ENCODE assay signal across 1 cellular context in genomic region chr3:180036678-180037455, GRCh38.
TF ChIP-seq lines count a peak whose summit lies in the region.

Gene PEX5L, minus strand, starts transcription at chr3:180036937. Its CDS starts 338 bp downstream, at chr3:180036599.

TF ChIP-seq in WTC11, 78 proteins besides CTCF, POLR2A, EP300 and RAD21 (continued from another document and continues in another):
- TF ChIP-seq ARID4B (CRISPR knock-in tag; IDR thresholded peaks at IDR 0.05; ENCODE audit: borderline replicate concordance) (peak; percentile 95), ESRRA (CRISPR knock-in tag; IDR thresholded peaks at IDR 0.05; ENCODE audit: borderline replicate concordance) (peak; percentile 43; the same call in 1 of the 2 replicates), FOXK1 (CRISPR knock-in tag; IDR thresholded peaks at IDR 0.05) (peak; percentile 68; the same call in 1 of the 2 replicates), HMGXB4 (CRISPR knock-in tag; IDR thresholded peaks at IDR 0.05) (peak; percentile 69; the same call in 1 of the 2 replicates), ZSCAN18 (CRISPR knock-in tag; IDR thresholded peaks at IDR 0.05) (peak; percentile 52; the same call in 1 of the 2 replicates), ZNF138 (CRISPR knock-in tag; conservative IDR thresholded peaks at IDR 0.05) (no peak), ZNF671 (CRISPR knock-in tag; IDR thresholded peaks at IDR 0.05) (no peak), MLX (CRISPR knock-in tag; IDR thresholded peaks at IDR 0.05) (no peak), SMAD4 (CRISPR knock-in tag; IDR thresholded peaks at IDR 0.05) (no peak), JUN (CRISPR knock-in tag; IDR thresholded peaks at IDR 0.05) (peak; percentile 65; the same call in 1 of the 2 replicates), ZNF396 (CRISPR knock-in tag; IDR thresholded peaks at IDR 0.05; ENCODE audit: borderline replicate concordance) (peak; percentile 35; the same call in 1 of the 2 replicates), ATF6 (CRISPR knock-in tag; IDR thresholded peaks at IDR 0.05) (no peak), NR3C1 (CRISPR knock-in tag; conservative IDR thresholded peaks at IDR 0.05; ENCODE audit: low read depth) (no peak), ZBTB21 (CRISPR knock-in tag; IDR thresholded peaks at IDR 0.05; ENCODE audit: borderline replicate concordance) (no peak), USF2 (CRISPR knock-in tag; IDR thresholded peaks at IDR 0.05) (peak; percentile 18; the same call in 1 of the 2 replicates), CREM (CRISPR knock-in tag; IDR thresholded peaks at IDR 0.05) (peak; percentile 43; the same call in 1 of the 2 replicates), AFF4 (CRISPR knock-in tag; IDR thresholded peaks at IDR 0.05; ENCODE audit: borderline replicate concordance) (no peak), SOX15 (CRISPR knock-in tag; IDR thresholded peaks at IDR 0.05) (no peak), FOXP1 (CRISPR knock-in tag; IDR thresholded peaks at IDR 0.05; ENCODE audit: borderline replicate concordance) (peak; percentile 52; the same call in 1 of the 2 replicates), AR (CRISPR knock-in tag; IDR thresholded peaks at IDR 0.05) (no peak), PREB (CRISPR knock-in tag; IDR thresholded peaks at IDR 0.05; ENCODE audit: borderline replicate concordance) (no peak), ATF3 (CRISPR knock-in tag; conservative IDR thresholded peaks at IDR 0.05) (no peak), ZNF423 (CRISPR knock-in tag; IDR thresholded peaks at IDR 0.05) (peak; percentile 97), SP1 (CRISPR knock-in tag; conservative IDR thresholded peaks at IDR 0.05) (no peak), STAT6 (CRISPR knock-in tag; conservative IDR thresholded peaks at IDR 0.05; ENCODE audit: low read depth) (no peak), USF1 (CRISPR knock-in tag; IDR thresholded peaks at IDR 0.05) (no peak), MAX (CRISPR knock-in tag; IDR thresholded peaks at IDR 0.05) (peak; percentile 50; the same call in 1 of the 2 replicates), TP53 (CRISPR knock-in tag; IDR thresholded peaks at IDR 0.05) (no peak)
